8 cellular contexts compared by ENCODE assay signal in the genomic region with DNA sequence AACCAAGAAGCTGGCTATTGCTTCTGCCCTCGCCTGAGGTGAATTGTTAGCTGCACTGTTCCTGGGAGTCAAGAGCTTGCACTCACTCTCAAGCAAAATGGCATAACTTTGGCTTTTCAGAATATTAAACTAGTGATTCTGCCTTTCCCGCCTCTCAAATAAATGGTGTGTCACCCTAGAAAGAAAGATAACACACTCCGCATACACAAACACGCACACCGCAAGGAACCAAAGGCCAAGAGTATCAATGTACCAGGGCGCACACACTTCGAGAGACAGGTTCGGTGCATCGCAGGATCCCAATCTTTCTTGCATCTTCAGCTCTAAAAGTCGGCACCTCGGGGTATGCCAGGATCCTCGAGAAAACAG. TPM values are rescaled to one million over a fixed set of nuclear protein-coding genes. Genes with fewer than 3 reads are reported as not detected.
DNase-seq lines count a peak whose midpoint lies in the region; ATAC-seq, FAIRE-seq and TF ChIP-seq lines count a peak whose summit lies in the region.

No MANE protein-coding gene starts in this region.

- peak overlapping the region; percentile 90 to 100 (median 99) for H3K4me3 Mint-ChIP-seq in brain
- peak overlapping the region; percentile 93 to 100 for H3K4me3 Mint-ChIP-seq in stimulated activated naive CD8-positive, alpha-beta T cell treated with anti-CD3 and anti-CD28 coated beads, Interleukin-15, amount 100 ng/mL, for 72 hours

- intact Hi-C loops in kidney (cut with DNase I), result no loop called here

- H3K9me3 ChIP-seq in HEK293 (ENCODE audit: control insufficient read depth, insufficient read depth, low read depth, low read length) (no peaks in the 10 kb centered on the region), kidney (ENCODE audit: control insufficient read depth in 1 of 2, low read length in 2 of 2) (peaks cover 0 to 11% of the 10 kb centered on the region in 2 donors)

- peak overlapping the region; percentile 75 to 97 for H3K9ac ChIP-seq in kidney (ENCODE audit: low read length in 2 of 2)

- peak; percentile 36 for DNase-seq in activated CD4-positive, alpha-beta T cell treated with anti-CD3 and anti-CD28 coated beads for 48 hours
- no peak for DNase-seq in activated CD4-positive, alpha-beta T cell treated with anti-CD3 and anti-CD28 coated beads, Interleukin-2, amount 50 U/mL, for 48 hours
- DNase-seq in NB4 (ENCODE audit: low read depth), result no peak
- DNase-seq in kidney, result no peak
- DNase-seq in stimulated activated naive CD8-positive, alpha-beta T cell treated with anti-CD3 and anti-CD28 coated beads, Interleukin-15, amount 100 ng/mL, for 72 hours, result no peak
- DNase-seq in HuH-7.5 (ENCODE audit: low spot score), result no peak

- TF ChIP-seq CTCF in HEK293 (tag by site-specific recombination; IDR thresholded peaks at IDR 0.05) (no peak), NB4 (IDR thresholded peaks at IDR 0.05; ENCODE audit: low read depth, low read length) (no peak), brain (conservative IDR thresholded peaks at IDR 0.05) (no peak), kidney (IDR thresholded peaks at IDR 0.05; ENCODE audit: borderline replicate concordance, extremely low read depth, insufficient read depth) (no peak)

- no peak for TF ChIP-seq POLR2A in NB4 (IDR thresholded peaks at IDR 0.05; ENCODE audit: extremely low read depth, insufficient read length)

- POLR2A ChIA-PET in HEK293 (lab: Yijun Ruan, JAX), result interaction anchor here (0.8 to 2.9 kb wide), 9 partner anchors 9 to 296 kb away, joined by 3 to 28 read pairs (median 5); a partner anchor contains a TSS

- H3K36me3 ChIP-seq in HEK293 (ENCODE audit: control insufficient read depth in 2 of 2, insufficient read depth in 1 of 2, low read length in 2 of 2), result peaks cover 18 to 41% of the 10 kb centered on the region in 2 experiments; a peak in 2 of 3 replicates
- H3K36me3 ChIP-seq in kidney (ENCODE audit: control insufficient read depth in 1 of 2, insufficient read depth in 2 of 2, low read length in 2 of 2), result peaks cover 6 to 14% of the 10 kb centered on the region in 2 donors

- peak overlapping the region; percentile 98 for H3K4me3 ChIP-seq in HEK293 (ENCODE audit: low read depth, low read length)
- H3K4me3 ChIP-seq in NB4 (ENCODE audit: low read depth, low read length), result peak overlapping the region; percentile 86
- peak overlapping the region; percentile 92 to 98 for H3K4me3 ChIP-seq in kidney (ENCODE audit: low read length in 2 of 2)

- H3K4me1 Mint-ChIP-seq in brain, result peaks cover 46% of the 10 kb centered on the region
- peaks cover 48% of the 10 kb centered on the region for H3K4me1 Mint-ChIP-seq in stimulated activated naive CD8-positive, alpha-beta T cell treated with anti-CD3 and anti-CD28 coated beads, Interleukin-15, amount 100 ng/mL, for 72 hours

- peaks cover 3 to 21% (median 12%) of the 10 kb centered on the region in 5 experiments for H3K9me3 Mint-ChIP-seq in brain
- H3K9me3 Mint-ChIP-seq in stimulated activated naive CD8-positive, alpha-beta T cell treated with anti-CD3 and anti-CD28 coated beads, Interleukin-15, amount 100 ng/mL, for 72 hours, result no peaks in the 10 kb centered on the region

- H3K27ac Mint-ChIP-seq in brain, result peak overlapping the region; percentile 93 to 99 (median 99)
- H3K27ac Mint-ChIP-seq in stimulated activated naive CD8-positive, alpha-beta T cell treated with anti-CD3 and anti-CD28 coated beads, Interleukin-15, amount 100 ng/mL, for 72 hours, result peak overlapping the region; percentile 97 to 100

- peak; percentile 43 for ATAC-seq in stimulated activated naive CD8-positive, alpha-beta T cell treated with anti-CD3 and anti-CD28 coated beads, Interleukin-15, amount 100 ng/mL, for 72 hours

- no peak overlapping the region; the same call in 1 of the 2 replicates for H3K27ac ChIP-seq in HEK293 (ENCODE audit: extremely low read depth, low read depth, low read length)
- peak overlapping the region; percentile 71 to 81 for H3K27ac ChIP-seq in kidney (ENCODE audit: low read depth in 2 of 2, low read length in 2 of 2)

- H3K27me3 Mint-ChIP-seq in brain, result peaks cover 13% of the 10 kb centered on the region
- H3K27me3 Mint-ChIP-seq in stimulated activated naive CD8-positive, alpha-beta T cell treated with anti-CD3 and anti-CD28 coated beads, Interleukin-15, amount 100 ng/mL, for 72 hours, result no peaks in the 10 kb centered on the region

- CTCF ChIA-PET in HEK293 (lab: Yijun Ruan, JAX), result interaction anchor here (0.6 to 1.5 kb wide), 4 partner anchors 18 to 182 kb away, joined by 3 to 4 read pairs (median 3); a partner anchor contains a TSS

- FAIRE-seq in kidney (lab: Jason Lieb, UNC), result no peak

- H3K4me1 ChIP-seq in HEK293 (ENCODE audit: control insufficient read depth, insufficient read depth, low read length) (no peaks in the 10 kb centered on the region), kidney (ENCODE audit: control insufficient read depth in 1 of 2, insufficient read depth in 1 of 2, low read depth in 1 of 2, low read length in 2 of 2) (peaks cover 6 to 16% of the 10 kb centered on the region in 2 donors)

- H3K36me3 Mint-ChIP-seq in brain, result peaks cover 44% of the 10 kb centered on the region

TF ChIP-seq in HEK293, 187 proteins besides CTCF, POLR2A, EP300 and RAD21 (continues in another document):
- TF ChIP-seq ZNF830 (tag by site-specific recombination; IDR thresholded peaks at IDR 0.05; ENCODE audit: low read depth) (no peak), ZNF777 (tag by site-specific recombination; IDR thresholded peaks at IDR 0.05; ENCODE audit: borderline replicate concordance) (0 out of 2 replicates have a peak, but pooled peaks have one; percentile 68), SCRT1 (tag by site-specific recombination; IDR thresholded peaks at IDR 0.05; ENCODE audit: borderline replicate concordance) (no peak), ZNF843 (tag by site-specific recombination; IDR thresholded peaks at IDR 0.05) (no peak), ZIC2 (tag by site-specific recombination; IDR thresholded peaks at IDR 0.05) (no peak), ZFP37 (tag by site-specific recombination; IDR thresholded peaks at IDR 0.05) (0 out of 2 replicates have a peak, but pooled peaks have one; percentile 14), RBAK (tag by site-specific recombination; IDR thresholded peaks at IDR 0.05) (no peak), ZNF423 (tag by site-specific recombination; IDR thresholded peaks at IDR 0.05) (no peak), ZNF211 (tag by site-specific recombination; IDR thresholded peaks at IDR 0.05; ENCODE audit: low read depth) (no peak), ZNF521 (tag by site-specific recombination; IDR thresholded peaks at IDR 0.05) (no peak), ZNF140 (tag by site-specific recombination; IDR thresholded peaks at IDR 0.05) (no peak), ZBTB20 (tag by site-specific recombination; IDR thresholded peaks at IDR 0.05) (no peak), ZEB2 (tag by site-specific recombination; IDR thresholded peaks at IDR 0.05) (no peak), ZFP3 (tag by site-specific recombination; IDR thresholded peaks at IDR 0.05; ENCODE audit: low read depth) (no peak), ZNF558 (tag by site-specific recombination; IDR thresholded peaks at IDR 0.05) (0 out of 2 replicates have a peak, but pooled peaks have one; percentile 17)
- TF ChIP-seq, protein P1, sequence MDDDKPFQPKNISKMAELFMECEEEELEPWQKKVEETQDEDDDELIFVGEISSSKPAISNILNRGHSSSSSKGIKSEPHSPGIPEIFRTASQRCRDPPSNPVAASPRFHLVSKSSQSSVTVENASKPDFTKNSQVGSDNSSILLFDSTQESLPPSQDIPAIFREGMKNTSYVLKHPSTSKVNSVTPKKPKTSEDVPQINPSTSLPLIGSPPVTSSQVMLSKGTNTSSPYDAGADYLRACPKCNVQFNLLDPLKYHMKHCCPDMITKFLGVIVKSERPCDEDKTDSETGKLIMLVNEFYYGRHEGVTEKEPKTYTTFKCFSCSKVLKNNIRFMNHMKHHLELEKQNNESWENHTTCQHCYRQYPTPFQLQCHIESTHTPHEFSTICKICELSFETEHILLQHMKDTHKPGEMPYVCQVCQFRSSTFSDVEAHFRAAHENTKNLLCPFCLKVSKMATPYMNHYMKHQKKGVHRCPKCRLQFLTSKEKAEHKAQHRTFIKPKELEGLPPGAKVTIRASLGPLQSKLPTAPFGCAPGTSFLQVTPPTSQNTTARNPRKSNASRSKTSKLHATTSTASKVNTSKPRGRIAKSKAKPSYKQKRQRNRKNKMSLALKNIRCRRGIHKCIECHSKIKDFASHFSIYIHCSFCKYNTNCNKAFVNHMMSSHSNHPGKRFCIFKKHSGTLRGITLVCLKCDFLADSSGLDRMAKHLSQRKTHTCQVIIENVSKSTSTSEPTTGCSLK (tag by site-specific recombination; IDR thresholded peaks at IDR 0.05), result no peak
- TF ChIP-seq, protein P2, sequence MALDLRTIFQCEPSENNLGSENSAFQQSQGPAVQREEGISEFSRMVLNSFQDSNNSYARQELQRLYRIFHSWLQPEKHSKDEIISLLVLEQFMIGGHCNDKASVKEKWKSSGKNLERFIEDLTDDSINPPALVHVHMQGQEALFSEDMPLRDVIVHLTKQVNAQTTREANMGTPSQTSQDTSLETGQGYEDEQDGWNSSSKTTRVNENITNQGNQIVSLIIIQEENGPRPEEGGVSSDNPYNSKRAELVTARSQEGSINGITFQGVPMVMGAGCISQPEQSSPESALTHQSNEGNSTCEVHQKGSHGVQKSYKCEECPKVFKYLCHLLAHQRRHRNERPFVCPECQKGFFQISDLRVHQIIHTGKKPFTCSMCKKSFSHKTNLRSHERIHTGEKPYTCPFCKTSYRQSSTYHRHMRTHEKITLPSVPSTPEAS (tag by site-specific recombination; IDR thresholded peaks at IDR 0.05), result 0 out of 2 replicates have a peak, but pooled peaks have one; percentile 8

RNA-seq across cellular contexts. Expression of a gene that starts 0.5 kb away (rescaled TPM):
- polyA plus RNA-seq in brain (ENCODE audit: insufficient read depth, low read depth, low replicate concordance) (12.6 TPM), kidney (ENCODE audit: insufficient read depth, low read depth, low replicate concordance) (51.1 TPM)
- 30.8 TPM for total RNA-seq in kidney

RNA-seq across cellular contexts. Expression of a gene that starts 15.9 kb away (rescaled TPM):
- polyA plus RNA-seq in brain (ENCODE audit: insufficient read depth, low read depth, low replicate concordance), result 4.3 TPM
- total RNA-seq in kidney, result 18.7 TPM
- 7.7 TPM for polyA plus RNA-seq in kidney (ENCODE audit: insufficient read depth, low read depth, low replicate concordance)
